1 cellular context compared by ENCODE assay signal in genomic region chr20:62576815-62577214, GRCh38.
A peak's percentile ranks its signal among the peaks of the same experiment; 100 is the strongest.
TF ChIP-seq lines count a peak whose summit lies in the region.

No MANE protein-coding gene starts in this region.

TF ChIP-seq in GM12878, 131 proteins besides CTCF, POLR2A, EP300 and RAD21:
- TF ChIP-seq REST (IDR thresholded peaks at IDR 0.05; ENCODE audit: low read depth, low read length) (peak; percentile 73), CEBPB (IDR thresholded peaks at IDR 0.05; ENCODE audit: borderline replicate concordance in 1 of 2, low read depth in 2 of 2, low read length in 2 of 2) (no peak), PRDM15 (CRISPR knock-in tag; IDR thresholded peaks at IDR 0.05) (no peak), CHD1 (IDR thresholded peaks at IDR 0.05; ENCODE audit: low read depth, low read length) (no peak)
